In the genomic region with DNA sequence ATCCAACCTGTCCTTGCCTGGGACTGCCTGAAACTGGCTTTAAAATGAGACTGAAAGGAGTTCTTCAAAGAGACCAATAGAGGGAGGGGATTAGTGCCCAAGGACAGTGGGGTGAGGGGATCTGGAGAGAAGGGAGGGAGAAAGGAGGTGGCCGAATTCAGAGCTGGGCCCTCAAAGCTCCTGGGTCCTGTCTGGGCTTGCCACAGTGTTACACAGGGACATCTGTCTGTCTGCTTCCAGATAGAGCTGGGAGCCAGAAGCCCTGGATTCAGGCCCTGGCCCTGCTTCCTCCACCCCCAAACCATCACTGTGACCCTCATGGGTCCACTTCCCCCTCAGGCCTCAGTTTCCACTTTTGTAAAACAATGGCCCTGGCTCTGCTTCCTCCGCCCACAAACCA, we compare ENCODE assay signal across 18 cellular contexts. TPM values are rescaled to one million over a fixed set of nuclear protein-coding genes. Genes with fewer than 3 reads are reported as not detected.
"Had no signal": no experiment of that assay in that cellular context is flagged by ENCODE, and none has a peak within 500 bp of the region (broad histone marks: within the 10 kb centered on the region; RNA-seq: fewer than 3 reads in every experiment).

No MANE protein-coding gene starts in this region.

- DNase-seq: activated CD4-positive, alpha-beta T cell treated with anti-CD3 and anti-CD28 coated beads, Interleukin-2, amount 50 U/mL, for 4 hours; activated CD8-positive, alpha-beta memory T cell treated with anti-CD3 and anti-CD28 coated beads for 24 hours; activated CD8-positive, alpha-beta memory T cell treated with anti-CD3 and anti-CD28 coated beads, Interleukin-2, amount 50 U/mL, for 4 hours; activated naive CD4-positive, alpha-beta T cell; activated T-cell treated with anti-CD3 and anti-CD28 coated beads, Interleukin-2, amount 50 U/mL, for 24 hours; adrenal gland; effector CD8-positive, alpha-beta T cell; naive thymus-derived CD4-positive, alpha-beta T cell; stimulated activated CD4-positive, alpha-beta T cell treated with anti-CD3 and anti-CD28 coated beads, Interleukin-1b, Interleukin-23, amount 100 ng/mL, for 48 hours; substantia nigra; T-helper 1 cell had no signal

- ATAC-seq: activated T-helper 17 cell treated with anti-CD3 and anti-CD28 coated beads, Interleukin-2, amount 50 U/mL, for 72 hours; naive thymus-derived CD4-positive, alpha-beta T cell; WTC11 had no signal

- H3K9me3 ChIP-seq: adrenal gland, tibial nerve had no signal

- H3K27ac ChIP-seq: adrenal gland, tibial nerve had no signal

- H3K36me3 ChIP-seq: adrenal gland, tibial nerve had no signal

- H3K4me3 ChIP-seq: adrenal gland, lung, tibial nerve had no signal

RNA-seq across cellular contexts. Expression of a gene that starts 3.6 kb away (rescaled TPM):
- total RNA-seq: activated T-helper 17 cell treated with anti-CD3 and anti-CD28 coated beads, Interleukin-2, amount 50 U/mL, for 72 hours; lung; naive thymus-derived CD4-positive, alpha-beta T cell; skeletal muscle tissue; urinary bladder had no signal
- polyA plus RNA-seq: esophagus; lung; naive thymus-derived CD4-positive, alpha-beta T cell; urinary bladder had no signal

RNA-seq across cellular contexts. Expression of a gene that starts 16.5 kb away (rescaled TPM):
- polyA plus RNA-seq: naive thymus-derived CD4-positive, alpha-beta T cell had no signal
